In genomic region chr7:75738975-75739795, GRCh38 we compare ENCODE assay signal across 8 cellular contexts.
DNase-seq lines count a peak whose midpoint lies in the region; ATAC-seq lines count a peak whose summit lies in the region.

No MANE protein-coding gene starts in this region.

- peak; percentile 91 for ATAC-seq in HG03432 (IDR thresholded peaks at IDR 0.05; ENCODE audit: unreplicated experiment)

- DNase-seq in Ammon's horn (ENCODE audit: low spot score) (peak; percentile 100), GM19238 (ENCODE audit: insufficient read length, low spot score) (peak; percentile 98), NCI-H446 treated with DMSO at 0.1 percent for 48 hours (lab: John Stamatoyannopoulos, UW) (peak; percentile 82), cerebellar nuclear complex (lab: John Stamatoyannopoulos, UW) (peak; percentile 96 to 97), kidney glomerular epithelial cell (lab: John Stamatoyannopoulos, UW) (peak; percentile 92)
- DNase-seq in activated CD4-positive, CD25-positive, alpha-beta regulatory T cell treated with anti-CD3 and anti-CD28 coated beads, Interleukin-2, amount 50 U/mL, for 72 hours: peak; percentile 100
- peak; percentile 99 for DNase-seq in stimulated activated CD4-positive, alpha-beta T cell treated with anti-CD3 and anti-CD28 coated beads, Interleukin-15, amount 100 ng/mL, for 24 hours

Comparison
In these comparisons a context has a peak if more than half of its experiments do, and no peak if none do; other contexts are left out.
1. Peak in every context shown above with its lines: DNase-seq and ATAC-seq.